In the genomic region with DNA sequence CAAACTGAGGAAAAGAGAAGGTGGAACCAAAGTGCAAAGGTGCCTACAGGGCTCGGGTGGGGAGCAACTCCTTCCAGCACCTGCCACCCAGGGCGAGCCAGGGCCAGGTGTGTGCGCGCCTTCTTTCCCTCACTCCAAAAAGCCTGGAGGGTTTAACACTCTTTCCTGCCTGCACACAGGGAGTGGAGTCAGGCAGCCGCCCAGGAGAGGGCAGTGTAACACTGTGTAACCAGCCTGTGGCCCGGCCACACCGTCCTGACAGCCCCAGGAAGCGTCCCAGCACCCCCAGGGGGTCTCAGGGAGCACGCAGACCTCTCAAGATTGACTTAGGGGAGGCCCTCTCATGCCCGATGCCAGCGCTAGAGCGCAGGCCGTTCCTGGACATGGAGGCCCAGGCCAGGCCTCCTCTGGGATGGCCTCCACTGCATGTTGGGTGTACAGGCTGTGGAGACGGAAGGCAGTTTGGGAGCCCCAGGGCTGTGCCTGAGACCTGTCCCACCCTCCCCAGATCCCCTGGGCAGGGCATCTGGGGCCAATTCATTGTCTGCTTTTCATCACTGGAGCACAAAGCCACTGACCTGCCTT, we compare ENCODE assay signal across 8 cellular contexts. TPM values are rescaled to one million over a fixed set of nuclear protein-coding genes. Genes with fewer than 3 reads are reported as not detected.
DNase-seq lines count a peak whose midpoint lies in the region; ATAC-seq and TF ChIP-seq lines count a peak whose summit lies in the region.

No MANE protein-coding gene starts in this region.

- peaks cover 11% of the 10 kb centered on the region for H3F3A ChIP-seq in neural progenitor cell (ENCODE audit: low read depth)

- no peak overlapping the region for H3K4me3 Mint-ChIP-seq in neural progenitor cell

- in situ Hi-C loops in SK-MEL-5 (cut with HindIII; ENCODE audit: low pct_unique_long_range_greater_than_20kb, low sequenced_read_pairs) = no loop called here

- peaks cover 2% of the 10 kb centered on the region for H3K36me3 Mint-ChIP-seq in neural progenitor cell

- H2AFZ ChIP-seq in neural progenitor cell (replicated peaks) = no peak overlapping the region

- H4K20me1 ChIP-seq in neural progenitor cell (ENCODE audit: low read depth) = peaks cover 25% of the 10 kb centered on the region

- H3K4me3 ChIP-seq in MG63 = no peak overlapping the region
- H3K4me3 ChIP-seq in neural progenitor cell = no peak overlapping the region

- H3K27me3 Mint-ChIP-seq in neural progenitor cell (ENCODE audit: insufficient read depth, low read depth) = no peaks in the 10 kb centered on the region

- H3K27ac ChIP-seq in neural progenitor cell = no peak overlapping the region

- H3K9me3 ChIP-seq in MG63 = no peaks in the 10 kb centered on the region
- no peaks in the 10 kb centered on the region for H3K9me3 ChIP-seq in neural progenitor cell (ENCODE audit: low read depth)

- no peak overlapping the region for H3K9ac ChIP-seq in neural progenitor cell

- peak; percentile 75 for ATAC-seq in GM21367 (IDR thresholded peaks at IDR 0.05; ENCODE audit: unreplicated experiment)
- ATAC-seq in esophagus mucosa = peak; percentile 89
- no peak for ATAC-seq in GM19324 (IDR thresholded peaks at IDR 0.05; ENCODE audit: low FRiP score, unreplicated experiment)
- no peak for ATAC-seq in GM19328 (IDR thresholded peaks at IDR 0.05; ENCODE audit: unreplicated experiment)

- no peak overlapping the region for H3K4me2 ChIP-seq in neural progenitor cell

- DNase-seq in DMS153 treated with DMSO at 0.1 percent for 48 hours (lab: John Stamatoyannopoulos, UW; ENCODE audit: unreplicated experiment) (peak; percentile 39), MG63 (peak; percentile 33), SK-MEL-5 (ENCODE audit: low read depth, low spot score) (peak; percentile 82), neural progenitor cell (ENCODE audit: low spot score) (peak; percentile 88)

- no peak overlapping the region for H3K27ac Mint-ChIP-seq in neural progenitor cell

- no peaks in the 10 kb centered on the region for H3K9me3 Mint-ChIP-seq in neural progenitor cell

- peaks cover 4% of the 10 kb centered on the region for H3K79me2 ChIP-seq in neural progenitor cell (ENCODE audit: low read depth)

- no peaks in the 10 kb centered on the region; the same call in none of the 2 replicates for H3K36me3 ChIP-seq in MG63
- no peaks in the 10 kb centered on the region for H3K36me3 ChIP-seq in neural progenitor cell

- peaks cover 2% of the 10 kb centered on the region for H3K4me1 Mint-ChIP-seq in neural progenitor cell

- H3K4me1 ChIP-seq in neural progenitor cell = peaks cover 6% of the 10 kb centered on the region

- no peaks in the 10 kb centered on the region for H3K27me3 ChIP-seq in MG63
- no peaks in the 10 kb centered on the region for H3K27me3 ChIP-seq in neural progenitor cell

- peak; percentile 85 for TF ChIP-seq CTCF in neural progenitor cell (IDR thresholded peaks at IDR 0.05)

RNA-seq across cellular contexts. Expression of gene BRI3, which starts 13.4 kb away (rescaled TPM):
- 12.5 and 37.3 TPM in 2 replicates for total RNA-seq in MG63 (2014; rRNA removed; shearing (Covaris generic); ENCODE audit: low replicate concordance)
- 126 and 184 TPM in 2 replicates for total RNA-seq in SK-MEL-5 (2014; rRNA removed; shearing (Covaris generic))
- 112 and 129 TPM in 2 replicates for polyA plus RNA-seq in SK-MEL-5 (2015; cell fraction: cytosol; rRNA removed)
- 33.0 and 33.4 TPM in 2 replicates for polyA plus RNA-seq in SK-MEL-5 (2015; cell fraction: nucleus; rRNA removed)
- total RNA-seq in esophagus mucosa = 91.1 TPM
- 22.2 and 26.4 TPM in 2 replicates for total RNA-seq in neural progenitor cell (ENCODE audit: low replicate concordance)

RNA-seq across cellular contexts. Expression of gene TECPR1, which starts 42.9 kb away (rescaled TPM):
- total RNA-seq in MG63 (2014; rRNA removed; shearing (Covaris generic); ENCODE audit: low replicate concordance) = 4.8 and 9.5 TPM in 2 replicates
- total RNA-seq in SK-MEL-5 (2014; rRNA removed; shearing (Covaris generic)) = 15.3 and 19.2 TPM in 2 replicates
- 21.2 and 40.2 TPM in 2 replicates for polyA plus RNA-seq in SK-MEL-5 (2015; cell fraction: cytosol; rRNA removed)
- 45.5 and 72.2 TPM in 2 replicates for polyA plus RNA-seq in SK-MEL-5 (2015; cell fraction: nucleus; rRNA removed)
- total RNA-seq in esophagus mucosa (15.7 TPM), neural progenitor cell (ENCODE audit: low replicate concordance) (10.8 and 27.8 TPM in 2 replicates)

Comparison
In these comparisons a context has a peak if more than half of its experiments do, and no peak if none do; other contexts are left out.
1. DNase-seq: peak in every context shown above with its lines; median percentile 88 in neural progenitor cell; 82 in SK-MEL-5; 39 in DMS153 treated with DMSO at 0.1 percent for 48 hours; 33 in MG63.
2. ATAC-seq: peak in GM21367 (single experiment) and esophagus mucosa (single experiment); none in GM19324 (single experiment) and GM19328 (single experiment).